17 cellular contexts compared by ENCODE assay signal in the genomic region with DNA sequence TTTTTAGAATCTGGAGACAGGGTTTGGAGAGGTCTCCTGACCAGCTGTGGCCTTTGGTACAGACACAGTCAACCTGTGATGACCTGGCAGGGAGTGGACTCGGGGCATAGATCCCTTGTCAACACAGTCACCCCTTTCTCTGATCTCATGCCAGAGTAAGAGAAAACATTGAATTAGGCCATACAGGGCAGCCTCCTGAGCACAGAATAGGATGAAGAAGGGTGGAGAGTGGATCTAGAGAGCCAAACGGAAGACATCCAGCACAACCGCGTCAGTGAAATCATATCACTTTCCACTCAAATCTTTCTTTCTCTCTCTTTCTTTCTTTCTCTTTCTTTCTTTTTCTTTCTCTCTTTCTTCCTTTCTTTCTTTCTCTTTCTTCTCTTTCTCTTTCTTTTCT.
A peak's percentile ranks its signal among the peaks of the same experiment; 100 is the strongest.
DNase-seq lines count a peak whose midpoint lies in the region; ATAC-seq, FAIRE-seq and TF ChIP-seq lines count a peak whose summit lies in the region.
"Had no signal": no experiment of that assay in that cellular context is flagged by ENCODE, and none has a peak within 500 bp of the region (broad histone marks: within the 10 kb centered on the region; RNA-seq: fewer than 3 reads in every experiment).

No MANE protein-coding gene starts in this region.

- no peaks in the 10 kb centered on the region for H3K79me2 ChIP-seq in K562 (ENCODE audit: control insufficient read depth, insufficient read depth, low read length)

- no peaks in the 10 kb centered on the region for H4K20me1 ChIP-seq in K562 (replicated peaks; ENCODE audit: control insufficient read depth, insufficient read depth, low read length)

- FAIRE-seq in K562 (lab: Jason Lieb, UNC), result no peak
- FAIRE-seq in small intestine (lab: Jason Lieb, UNC), result no peak
- FAIRE-seq: G401.6, GM12892, H54 had no signal

- H3K4me3 ChIP-seq in K562 (no peak overlapping the region), liver (ENCODE audit: low read depth in 1 of 3, low read length in 3 of 3) (no peak overlapping the region), small intestine (ENCODE audit: low read depth in 1 of 2, low read length in 2 of 2) (no peak overlapping the region), psoas muscle (no peak overlapping the region)
- H3K4me3 ChIP-seq: HAP-1 had no signal

- 0% methylated on average over 4 of the region's 4 CpGs for WGBS in K562 (ENCODE audit: insufficient coverage, low coverage, missing lambda C conversion rate)
- 36% methylated on average over 4 of the region's 4 CpGs for WGBS in liver
- WGBS in small intestine, 3 donors, result 61 to 79% (median 68%) methylated on average over 4 of the region's 4 CpGs
- WGBS in psoas muscle, 3 donors, result 90 to 95% (median 92%) methylated on average over 4 of the region's 4 CpGs

- H3K36me3 ChIP-seq in K562 (ENCODE audit: control insufficient read depth, insufficient read depth, low read length), result no peaks in the 10 kb centered on the region
- H3K36me3 ChIP-seq in liver (ENCODE audit: control insufficient read depth in 4 of 4, insufficient read depth in 3 of 4, low read depth in 1 of 4, low read length in 3 of 4), result no peaks in the 10 kb centered on the region
- H3K36me3 ChIP-seq in small intestine (ENCODE audit: control insufficient read depth in 2 of 2, insufficient read depth in 2 of 2, low read length in 2 of 2), result no peaks in the 10 kb centered on the region
- H3K36me3 ChIP-seq in psoas muscle (ENCODE audit: insufficient read depth in 1 of 2, low read depth in 1 of 2), result no peaks in the 10 kb centered on the region
- H3K36me3 ChIP-seq: HAP-1 had no signal

- H3K9ac ChIP-seq in K562 (ENCODE audit: insufficient read depth in 1 of 2, low read depth in 2 of 2, low read length in 2 of 2), result no peak overlapping the region
- H3K9ac ChIP-seq in liver (ENCODE audit: low read depth in 1 of 2, low read length in 2 of 2), result no peak overlapping the region

- no TSS peak for BruUV-seq in K562 (replicated peaks; lab: Mats Ljungman, UMichigan)

- no peak overlapping the region for H2AFZ ChIP-seq in K562 (ENCODE audit: low read depth, low read length)

- no peak overlapping the region for H3K4me2 ChIP-seq in K562 (ENCODE audit: insufficient read depth, low read length)

- H3K9me3 ChIP-seq in K562 (replicated peaks; ENCODE audit: control insufficient read depth, insufficient read depth, low read depth, low read length) (no peaks in the 10 kb centered on the region), liver (ENCODE audit: control insufficient read depth in 4 of 4, low read length in 3 of 4) (no peaks in the 10 kb centered on the region), small intestine (ENCODE audit: control insufficient read depth, low read depth) (no peaks in the 10 kb centered on the region), psoas muscle (no peaks in the 10 kb centered on the region)
- H3K9me3 ChIP-seq: HAP-1 had no signal

- POLR2A ChIA-PET in K562 (lab: Yijun Ruan, JAX), result no interaction called here

- H3K4me1 ChIP-seq in K562 (replicated peaks in 1 of 2; ENCODE audit: control insufficient read depth in 2 of 2, insufficient read depth in 2 of 2, low read length in 2 of 2) (no peaks in the 10 kb centered on the region), liver (ENCODE audit: control insufficient read depth in 4 of 4, insufficient read depth in 4 of 4, low read length in 3 of 4) (peaks cover 2 to 14% (median 12%) of the 10 kb centered on the region in 4 donors), small intestine (ENCODE audit: control insufficient read depth in 2 of 2, insufficient read depth in 1 of 2, low read depth in 1 of 2, low read length in 1 of 2) (no peaks in the 10 kb centered on the region), psoas muscle (no peaks in the 10 kb centered on the region)
- H3K4me1 ChIP-seq: HAP-1 had no signal

- in situ Hi-C loops in K562 (cut with MboI) (no loop called here), GM13977 (cut with MboI; ENCODE audit: low pct_unique_long_range_greater_than_20kb, low sequenced_read_pairs, unreplicated experiment) (no loop called here)

- TF ChIP-seq EP300 in K562 (IDR thresholded peaks at IDR 0.05; ENCODE audit: low read length), result no peak

- no peak for TF ChIP-seq POLR2A in K562 (conservative IDR thresholded peaks at IDR 0.05)

- TF ChIP-seq RAD21 in K562 (CRISPR knock-in tag; conservative IDR thresholded peaks at IDR 0.05 in 1 of 2, IDR thresholded peaks at IDR 0.05 in 1 of 2) (no peak), liver (IDR thresholded peaks at IDR 0.05) (peak; percentile 68 to 70)

- intact Hi-C loops in K562 (cut with micrococcal nuclease) (no loop called here), psoas muscle (cut with DNase I) (no loop called here)

- ATAC-seq in K562, result no peak
- no peak for ATAC-seq in psoas muscle

- H3K9me1 ChIP-seq in K562 (ENCODE audit: control insufficient read depth, insufficient read depth, low read length), result no peaks in the 10 kb centered on the region

- CTCF ChIA-PET in K562 (lab: Yijun Ruan, JAX; ENCODE audit: low intra/inter-chr PET ratio), result no interaction called here

- no peak for TF ChIP-seq CTCF in K562 (IDR thresholded peaks at IDR 0.05 in 2 of 3, conservative IDR thresholded peaks at IDR 0.05 in 1 of 3; ENCODE audit: insufficient read depth in 2 of 3, low read depth in 1 of 3, low read length in 3 of 3)
- TF ChIP-seq CTCF in liver (IDR thresholded peaks at IDR 0.05; ENCODE audit: low read depth, low read length, missing input control), result no peak
- no peak for TF ChIP-seq CTCF in GM13977 (IDR thresholded peaks at IDR 0.05; ENCODE audit: extremely low read depth, insufficient read depth, missing control alignments)
- no peak for TF ChIP-seq CTCF in psoas muscle (IDR thresholded peaks at IDR 0.05)

- H3K27ac ChIP-seq in K562 (ENCODE audit: extremely low read depth, low read depth, low read length), result no peak overlapping the region
- peak overlapping the region in 1 of 2 donors; percentile 9 for H3K27ac ChIP-seq in liver (ENCODE audit: low read depth in 1 of 2, low read length in 2 of 2)
- peak overlapping the region in 1 of 2 donors; percentile 9 for H3K27ac ChIP-seq in small intestine (ENCODE audit: low read depth in 1 of 2, low read length in 1 of 2)
- no peak overlapping the region for H3K27ac ChIP-seq in psoas muscle

- H3K27me3 ChIP-seq in K562 (ENCODE audit: control insufficient read depth in 2 of 2, insufficient read depth in 2 of 2, low read length in 2 of 2) (no peaks in the 10 kb centered on the region; a peak in 1 of 5 replicates), liver (ENCODE audit: control insufficient read depth in 4 of 4, insufficient read depth in 4 of 4, low read length in 3 of 4) (no peaks in the 10 kb centered on the region), small intestine (ENCODE audit: control insufficient read depth in 2 of 2, insufficient read depth in 2 of 2, low read length in 2 of 2) (no peaks in the 10 kb centered on the region), psoas muscle (ENCODE audit: insufficient read depth in 3 of 3, low read length in 2 of 3) (no peaks in the 10 kb centered on the region)

- no peak for DNase-seq in K562 (ENCODE audit: extremely low read depth in 1 of 4, low spot score in 3 of 4)
- DNase-seq in small intestine, result peak; percentile 67
- no peak for DNase-seq in GM13977 (ENCODE audit: low spot score)
- DNase-seq in dermis blood vessel endothelial cell, result no peak
- DNase-seq in psoas muscle, result no peak
- DNase-seq: C1 segment of cervical spinal cord; Calu3; CD4-positive, alpha-beta memory T cell; COR-L47; DMS153; DND-41; GOT3 had no signal

TF ChIP-seq in K562, 482 proteins besides CTCF, POLR2A, EP300 and RAD21 (continues in another document):
- TF ChIP-seq, protein P1, sequence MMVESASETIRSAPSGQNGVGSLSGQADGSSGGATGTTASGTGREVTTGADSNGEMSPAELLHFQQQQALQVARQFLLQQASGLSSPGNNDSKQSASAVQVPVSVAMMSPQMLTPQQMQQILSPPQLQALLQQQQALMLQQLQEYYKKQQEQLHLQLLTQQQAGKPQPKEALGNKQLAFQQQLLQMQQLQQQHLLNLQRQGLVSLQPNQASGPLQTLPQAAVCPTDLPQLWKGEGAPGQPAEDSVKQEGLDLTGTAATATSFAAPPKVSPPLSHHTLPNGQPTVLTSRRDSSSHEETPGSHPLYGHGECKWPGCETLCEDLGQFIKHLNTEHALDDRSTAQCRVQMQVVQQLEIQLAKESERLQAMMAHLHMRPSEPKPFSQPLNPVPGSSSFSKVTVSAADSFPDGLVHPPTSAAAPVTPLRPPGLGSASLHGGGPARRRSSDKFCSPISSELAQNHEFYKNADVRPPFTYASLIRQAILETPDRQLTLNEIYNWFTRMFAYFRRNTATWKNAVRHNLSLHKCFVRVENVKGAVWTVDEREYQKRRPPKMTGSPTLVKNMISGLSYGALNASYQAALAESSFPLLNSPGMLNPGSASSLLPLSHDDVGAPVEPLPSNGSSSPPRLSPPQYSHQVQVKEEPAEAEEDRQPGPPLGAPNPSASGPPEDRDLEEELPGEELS (CRISPR knock-in tag; IDR thresholded peaks at IDR 0.05; ENCODE audit: borderline replicate concordance), result no peak
- TF ChIP-seq GATA2 (CRISPR knock-in tag; IDR thresholded peaks at IDR 0.05), result no peak

TF ChIP-seq in liver, 16 proteins besides CTCF, POLR2A, EP300 and RAD21 (continues in another document):
- TF ChIP-seq SP1 (IDR thresholded peaks at IDR 0.05) (peak; percentile 95), TAF1 (conservative IDR thresholded peaks at IDR 0.05) (peak; percentile 53), YY1 (IDR thresholded peaks at IDR 0.05) (peak; percentile 83), NR2F2 (IDR thresholded peaks at IDR 0.05) (peak; percentile 84), GABPA (IDR thresholded peaks at IDR 0.05 in 1 of 2, conservative IDR thresholded peaks at IDR 0.05 in 1 of 2) (no peak), FOXA1 (IDR thresholded peaks at IDR 0.05) (peak; percentile 94), EGR1 (IDR thresholded peaks at IDR 0.05; ENCODE audit: low read depth in 2 of 2) (peak in 1 of 2 donors; percentile 80), HNF4A (conservative IDR thresholded peaks at IDR 0.05) (peak; percentile 99)
- TF ChIP-seq, protein P2, sequence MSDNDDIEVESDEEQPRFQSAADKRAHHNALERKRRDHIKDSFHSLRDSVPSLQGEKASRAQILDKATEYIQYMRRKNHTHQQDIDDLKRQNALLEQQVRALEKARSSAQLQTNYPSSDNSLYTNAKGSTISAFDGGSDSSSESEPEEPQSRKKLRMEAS (IDR thresholded peaks at IDR 0.05), result peak; percentile 94
